ENCODE assay signal across 7 cellular contexts in the genomic region with DNA sequence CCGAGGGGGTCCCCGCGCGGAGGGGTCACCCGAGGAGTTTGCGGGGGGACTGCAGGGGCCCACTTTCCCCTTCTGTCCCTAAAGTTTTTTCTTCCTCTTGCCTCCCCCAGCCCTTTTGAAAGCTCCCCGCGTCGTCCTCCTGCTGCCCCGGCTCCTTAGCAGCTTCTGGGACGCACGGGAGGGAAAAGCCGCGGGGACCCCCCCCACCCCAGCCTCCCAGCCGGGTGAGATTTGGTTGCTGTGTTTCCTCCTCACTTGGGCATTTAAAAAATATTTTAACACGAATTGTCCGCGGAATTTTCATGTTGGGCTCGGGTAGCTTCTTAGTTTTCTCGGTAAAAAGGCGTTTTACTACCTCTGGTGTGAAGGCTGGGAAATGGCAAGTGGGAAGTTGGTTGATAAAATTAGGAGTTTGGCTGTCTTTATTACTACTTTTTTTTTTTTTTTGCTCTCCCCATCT. TPM values are rescaled to one million over a fixed set of nuclear protein-coding genes. Genes with fewer than 3 reads are reported as not detected.
DNase-seq lines count a peak whose midpoint lies in the region; FAIRE-seq and TF ChIP-seq lines count a peak whose summit lies in the region.

No MANE protein-coding gene starts in this region.

- peak overlapping the region; percentile 97 for H3K4me3 ChIP-seq in GM12864 (ENCODE audit: low read depth, low read length)
- peak overlapping the region; percentile 93 for H3K4me3 ChIP-seq in astrocyte of the spinal cord (ENCODE audit: low read depth, low read length)
- H3K4me3 ChIP-seq in kidney (ENCODE audit: low read length in 2 of 2) = peak overlapping the region; percentile 78 to 86

- TF ChIP-seq CTCF in GM12864 (IDR thresholded peaks at IDR 0.05; ENCODE audit: low read depth, low read length, missing control alignments) = no peak
- no peak for TF ChIP-seq CTCF in astrocyte of the spinal cord (IDR thresholded peaks at IDR 0.05; ENCODE audit: low read depth, low read length)
- TF ChIP-seq CTCF in kidney (IDR thresholded peaks at IDR 0.05; ENCODE audit: borderline replicate concordance, extremely low read depth, insufficient read depth) = no peak

- no peak for FAIRE-seq in kidney (lab: Jason Lieb, UNC)

- peak overlapping the region; percentile 91 to 92 for H3K27ac ChIP-seq in kidney (ENCODE audit: low read depth in 2 of 2, low read length in 2 of 2)

- DNase-seq in GM12864 (ENCODE audit: low read depth) (no peak), NAMALWA (ENCODE audit: low spot score) (peak; percentile 42), astrocyte of the spinal cord (ENCODE audit: low read depth, low spot score) (peak; percentile 14), kidney (peak; percentile 78), germinal center (ENCODE audit: low spot score) (no peak), T-helper 9 cell (no peak)
- DNase-seq in stimulated activated CD4-positive, alpha-beta T cell treated with anti-CD3 and anti-CD28 coated beads, Interleukin-4, amount 100 ng/mL, for 24 hours = peak; percentile 22

- in situ Hi-C loops in astrocyte of the spinal cord (cut with HindIII; ENCODE audit: low sequenced_read_pairs) = no loop called here

- H3K9ac ChIP-seq in kidney (ENCODE audit: low read length in 2 of 2) = peak overlapping the region; percentile 79 to 84

- intact Hi-C loops in kidney (cut with DNase I) = no loop called here

- no peaks in the 10 kb centered on the region for H3K36me3 ChIP-seq in kidney (ENCODE audit: control insufficient read depth in 1 of 2, insufficient read depth in 2 of 2, low read length in 2 of 2)

- no peaks in the 10 kb centered on the region for H3K9me3 ChIP-seq in kidney (ENCODE audit: control insufficient read depth in 1 of 2, low read length in 2 of 2)

- H3K4me1 ChIP-seq in kidney (ENCODE audit: control insufficient read depth in 1 of 2, insufficient read depth in 1 of 2, low read depth in 1 of 2, low read length in 2 of 2) = peaks cover 8 to 16% of the 10 kb centered on the region in 2 donors

RNA-seq across cellular contexts. Expression of gene NCOA3, which starts 0.6 kb away (rescaled TPM):
- total RNA-seq in kidney = 38.8 TPM
- polyA plus RNA-seq in kidney (ENCODE audit: insufficient read depth, low read depth, low replicate concordance) = 4.9 TPM

Comparison
In these comparisons a context has a peak if more than half of its experiments do, and no peak if none do; other contexts are left out.
1. DNase-seq: peak in NAMALWA (single experiment), astrocyte of the spinal cord (single experiment), kidney (single experiment) and stimulated activated CD4-positive, alpha-beta T cell treated with anti-CD3 and anti-CD28 coated beads, Interleukin-4, amount 100 ng/mL, for 24 hours (single experiment); none in GM12864 (single experiment), germinal center (single experiment) and T-helper 9 cell (single experiment).
2. Peak in every context shown above with its lines, with median percentiles within 50 percentile points of each other: H3K4me3 ChIP-seq.